17 cellular contexts compared by ENCODE assay signal in genomic region chr22:25896098-25896497, GRCh38.
DNase-seq lines count a peak whose midpoint lies in the region; ATAC-seq and TF ChIP-seq lines count a peak whose summit lies in the region.
"Had no signal": no experiment of that assay in that cellular context is flagged by ENCODE, and none has a peak within 500 bp of the region (broad histone marks: within the 10 kb centered on the region; RNA-seq: fewer than 3 reads in every experiment).

No MANE protein-coding gene starts in this region.

- H3K9me3 ChIP-seq in MM.1S (replicated peaks; ENCODE audit: insufficient read depth, low read length) = no peaks in the 10 kb centered on the region
- no peaks in the 10 kb centered on the region for H3K9me3 ChIP-seq in tibial artery
- H3K9me3 ChIP-seq in left lung = no peaks in the 10 kb centered on the region
- H3K9me3 ChIP-seq: prostate gland had no signal

- no peaks in the 10 kb centered on the region for H3K4me1 ChIP-seq in MM.1S (ENCODE audit: low read length)
- no peaks in the 10 kb centered on the region for H3K4me1 ChIP-seq in tibial artery
- no peaks in the 10 kb centered on the region for H3K4me1 ChIP-seq in left lung
- H3K4me1 ChIP-seq: prostate gland had no signal

- H3K27ac ChIP-seq in MM.1S (ENCODE audit: low read length) = no peak overlapping the region
- no peak overlapping the region for H3K27ac ChIP-seq in tibial artery
- H3K27ac ChIP-seq in left lung = no peak overlapping the region
- H3K27ac ChIP-seq: cardiac muscle cell, prostate gland had no signal

- no peak overlapping the region for H3K9ac ChIP-seq in MM.1S (ENCODE audit: low read length)

- H3K4me3 ChIP-seq in MM.1S (ENCODE audit: low read length) (no peak overlapping the region), tibial artery (no peak overlapping the region), left lung (no peak overlapping the region)
- H3K4me3 ChIP-seq: cardiac muscle cell, prostate gland had no signal

- intact Hi-C loops in tibial artery (cut with DNase I; ENCODE audit: low total_unique reads) = no loop called here
- intact Hi-C loops in left lung (cut with DNase I) = no loop called here

- H3F3A ChIP-seq in MM.1S (ENCODE audit: insufficient read depth, low read length) = no peaks in the 10 kb centered on the region

- no peaks in the 10 kb centered on the region for H3K79me2 ChIP-seq in MM.1S (ENCODE audit: low read length)

- DNase-seq in D341Med (ENCODE audit: low spot score) (peak; percentile 56), GM10266 (ENCODE audit: extremely low spot score) (no peak), MM.1S (no peak), cerebellar cortex (ENCODE audit: low spot score) (peak; percentile 7), tibial artery (no peak), left lung (no peak)
- DNase-seq: activated CD4-positive, alpha-beta T cell treated with anti-CD3 and anti-CD28 coated beads for 36 hours; activated naive CD8-positive, alpha-beta T cell treated with anti-CD3 and anti-CD28 coated beads, Interleukin-2, amount 50 U/mL, for 24 hours; activated T-cell treated with anti-CD3 and anti-CD28 coated beads, Interleukin-2, amount 50 U/mL, for 1 hour; effector CD4-positive, alpha-beta T cell; GOT3; NCI-H1417 treated with DMSO at 0.1 percent for 48 hours; stimulated activated CD4-positive, alpha-beta T cell treated with anti-CD3 and anti-CD28 coated beads, Interleukin-12 subunit alpha, Interleukin-12 subunit beta, amount 100 ng/mL, for 4 hours; stimulated activated naive CD8-positive, alpha-beta T cell treated with anti-CD3 and anti-CD28 coated beads, Interleukin-15, amount 100 ng/mL, for 72 hours had no signal

- H3K27me3 ChIP-seq in MM.1S (replicated peaks; ENCODE audit: insufficient read depth, low read length) (peaks cover 57% of the 10 kb centered on the region; the same call in 1 of the 2 replicates), tibial artery (no peaks in the 10 kb centered on the region), left lung (peaks cover 0 to 21% of the 10 kb centered on the region in 2 donors)
- H3K27me3 ChIP-seq: cardiac muscle cell had no signal

- no peaks in the 10 kb centered on the region for H3K9me2 ChIP-seq in MM.1S (replicated peaks; ENCODE audit: insufficient read depth, low read length)

- H2AFZ ChIP-seq in MM.1S (ENCODE audit: low read length) = no peak overlapping the region

- H3K4me2 ChIP-seq in MM.1S (ENCODE audit: low read depth, low read length) = no peak overlapping the region

- H3K36me3 ChIP-seq in MM.1S (replicated peaks; ENCODE audit: insufficient read depth, low read length) (no peaks in the 10 kb centered on the region), tibial artery (no peaks in the 10 kb centered on the region), left lung (no peaks in the 10 kb centered on the region)
- H3K36me3 ChIP-seq: prostate gland had no signal

- H4K20me1 ChIP-seq in MM.1S (ENCODE audit: insufficient read depth, low read length) = no peaks in the 10 kb centered on the region

- TF ChIP-seq CTCF in GM10266 (IDR thresholded peaks at IDR 0.05; ENCODE audit: control insufficient read depth, insufficient read depth, low read depth, missing control alignments) (peak; percentile 12), MM.1S (IDR thresholded peaks at IDR 0.05; ENCODE audit: low read length) (peak; percentile 21), tibial artery (IDR thresholded peaks at IDR 0.05) (no peak), left lung (IDR thresholded peaks at IDR 0.05) (no peak)

- ATAC-seq in GM21786 (IDR thresholded peaks at IDR 0.05; ENCODE audit: unreplicated experiment) (no peak), left lung (no peak)
- ATAC-seq: activated CD4-positive, alpha-beta T cell treated with anti-CD3 and anti-CD28 coated beads for 36 hours; activated naive CD8-positive, alpha-beta T cell treated with anti-CD3 and anti-CD28 coated beads, Interleukin-2, amount 50 U/mL, for 24 hours; stimulated activated naive CD8-positive, alpha-beta T cell treated with anti-CD3 and anti-CD28 coated beads, Interleukin-15, amount 100 ng/mL, for 72 hours had no signal

Comparison
In these comparisons a context has a peak if more than half of its experiments do, and no peak if none do; other contexts are left out.
1. DNase-seq: peak in D341Med (single experiment) and cerebellar cortex (single experiment); none in GM10266 (single experiment), MM.1S (single experiment), tibial artery (0 of 2) and left lung (0 of 2).
2. CTCF ChIP-seq: peak in GM10266 (single experiment) and MM.1S (single experiment); none in tibial artery (0 of 2) and left lung (0 of 2).